19 cellular contexts compared by ENCODE assay signal in genomic region chr15:100005013-100005412, GRCh38.
"Had no signal": no experiment of that assay in that cellular context is flagged by ENCODE, and none has a peak within 500 bp of the region (broad histone marks: within the 10 kb centered on the region; RNA-seq: fewer than 3 reads in every experiment).

No MANE protein-coding gene starts in this region.

- DNase-seq: hippocampal formation; kidney; left colon; left ventricle myocardium inferior; mesendoderm; naive B cell; natural killer cell; nephron progenitor cell; ovary; right lobe of liver; stimulated activated CD4-positive, alpha-beta T cell treated with anti-CD3 and anti-CD28 coated beads, Interleukin-1b, Interleukin-23, amount 100 ng/mL, for 48 hours; stimulated activated CD4-positive, alpha-beta T cell treated with anti-CD3 and anti-CD28 coated beads, Interleukin-2, amount 100 ng/mL, for 48 hours; stimulated activated naive B cell treated with anti-CD40 and anti-IgM and Interleukin-4, amounts not matched to agents 10 μg/mL and 1 μg/mL and 100 μg/mL, for 72 hours; stimulated activated naive CD8-positive, alpha-beta T cell treated with anti-CD3 and anti-CD28 coated beads, Interleukin-15, Interleukin-2, amounts not matched to agents 100 U/mL and 50 U/mL, for 24 hours; stomach; testis; thyroid gland; transverse colon; upper lobe of left lung had no signal

- ATAC-seq: left colon; natural killer cell; right lobe of liver; stimulated activated naive B cell treated with anti-CD40 and anti-IgM and Interleukin-4, amounts not matched to agents 10 μg/mL and 1 μg/mL and 100 μg/mL, for 72 hours; stimulated activated naive CD8-positive, alpha-beta T cell treated with anti-CD3 and anti-CD28 coated beads, Interleukin-15, Interleukin-2, amounts not matched to agents 100 U/mL and 50 U/mL, for 24 hours had no signal
